ENCODE assay signal across 11 cellular contexts in the genomic region with DNA sequence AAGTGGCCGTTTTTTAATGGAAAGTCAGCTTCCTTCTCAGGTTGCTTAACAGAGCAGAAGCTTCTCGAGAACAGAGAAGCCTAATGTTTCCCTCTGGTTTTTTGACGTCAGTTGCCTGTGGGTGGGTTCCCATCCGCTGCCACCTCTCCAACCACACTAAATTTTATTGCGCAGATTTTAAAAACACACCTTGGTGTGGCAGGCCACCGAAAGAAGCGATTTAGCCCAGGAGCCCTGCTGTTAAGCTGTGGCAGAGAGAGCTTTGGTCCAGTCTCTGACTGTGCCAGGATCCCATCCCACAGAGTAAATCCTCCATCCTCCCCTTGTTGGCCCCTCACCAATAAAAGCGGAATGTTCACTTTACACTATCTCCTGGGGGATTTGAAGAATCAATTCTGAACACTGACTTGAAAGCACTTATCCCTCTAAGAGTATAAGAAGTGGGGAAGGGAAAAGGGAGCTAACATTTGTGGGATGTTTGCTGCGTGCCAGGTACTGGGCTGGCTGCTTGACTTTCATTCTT.
DNase-seq lines count a peak whose midpoint lies in the region; ATAC-seq and TF ChIP-seq lines count a peak whose summit lies in the region.
"Had no signal": no experiment of that assay in that cellular context is flagged by ENCODE, and none has a peak within 500 bp of the region (broad histone marks: within the 10 kb centered on the region; RNA-seq: fewer than 3 reads in every experiment).

No MANE protein-coding gene starts in this region.

- no peaks in the 10 kb centered on the region for H3K9me3 Mint-ChIP-seq in stimulated activated naive CD8-positive, alpha-beta T cell treated with anti-CD3 and anti-CD28 coated beads, Interleukin-15, amount 100 ng/mL, for 72 hours
- no peaks in the 10 kb centered on the region for H3K9me3 Mint-ChIP-seq in osteocyte (ENCODE audit: unreplicated experiment)
- H3K9me3 Mint-ChIP-seq in activated naive CD4-positive, alpha-beta T cell treated with anti-CD3 and anti-CD28 coated beads for 36 hours, result no peaks in the 10 kb centered on the region
- H3K9me3 Mint-ChIP-seq: neural crest cell had no signal

- H3K27me3 Mint-ChIP-seq in stimulated activated naive CD8-positive, alpha-beta T cell treated with anti-CD3 and anti-CD28 coated beads, Interleukin-15, amount 100 ng/mL, for 72 hours, result no peaks in the 10 kb centered on the region
- no peaks in the 10 kb centered on the region for H3K27me3 Mint-ChIP-seq in osteocyte (ENCODE audit: unreplicated experiment)
- no peaks in the 10 kb centered on the region for H3K27me3 Mint-ChIP-seq in activated naive CD4-positive, alpha-beta T cell treated with anti-CD3 and anti-CD28 coated beads for 36 hours (ENCODE audit: low read depth)

- CTCF ChIA-PET in activated naive CD4-positive, alpha-beta T cell treated with anti-CD3 and anti-CD28 coated beads for 36 hours (lab: Charles Lee), result interaction anchor here (1.1 kb wide), 1 partner anchor 32 kb away, joined by 3 read pairs; no protein-coding TSS in a partner anchor

- H3K4me3 ChIP-seq in fibroblast of villous mesenchyme (ENCODE audit: low read depth, low read length), result no peak overlapping the region

- H3K27ac Mint-ChIP-seq in stimulated activated naive CD8-positive, alpha-beta T cell treated with anti-CD3 and anti-CD28 coated beads, Interleukin-15, amount 100 ng/mL, for 72 hours, result no peak overlapping the region
- peak overlapping the region; percentile 88 for H3K27ac Mint-ChIP-seq in osteocyte (ENCODE audit: unreplicated experiment)
- H3K27ac Mint-ChIP-seq in activated naive CD4-positive, alpha-beta T cell treated with anti-CD3 and anti-CD28 coated beads for 36 hours, result no peak overlapping the region

- intact Hi-C loops in activated naive CD4-positive, alpha-beta T cell treated with anti-CD3 and anti-CD28 coated beads for 36 hours (cut with micrococcal nuclease), result no loop called here

- H3K4me3 Mint-ChIP-seq in stimulated activated naive CD8-positive, alpha-beta T cell treated with anti-CD3 and anti-CD28 coated beads, Interleukin-15, amount 100 ng/mL, for 72 hours, result no peak overlapping the region
- H3K4me3 Mint-ChIP-seq in osteocyte (ENCODE audit: unreplicated experiment), result peak overlapping the region; percentile 18
- H3K4me3 Mint-ChIP-seq in activated naive CD4-positive, alpha-beta T cell treated with anti-CD3 and anti-CD28 coated beads for 36 hours, result no peak overlapping the region

- TF ChIP-seq CTCF in fibroblast of villous mesenchyme (IDR thresholded peaks at IDR 0.05; ENCODE audit: insufficient read depth, low read depth, low read length), result no peak
- TF ChIP-seq CTCF in osteocyte (IDR thresholded peaks at IDR 0.05), result no peak

- H3K36me3 Mint-ChIP-seq in osteocyte (ENCODE audit: unreplicated experiment), result no peaks in the 10 kb centered on the region
- H3K36me3 Mint-ChIP-seq in activated naive CD4-positive, alpha-beta T cell treated with anti-CD3 and anti-CD28 coated beads for 36 hours (ENCODE audit: low read depth), result no peaks in the 10 kb centered on the region

- H3K4me1 Mint-ChIP-seq in stimulated activated naive CD8-positive, alpha-beta T cell treated with anti-CD3 and anti-CD28 coated beads, Interleukin-15, amount 100 ng/mL, for 72 hours, result peaks cover 22% of the 10 kb centered on the region
- H3K4me1 Mint-ChIP-seq in osteocyte (ENCODE audit: unreplicated experiment), result peaks cover 64% of the 10 kb centered on the region
- H3K4me1 Mint-ChIP-seq in activated naive CD4-positive, alpha-beta T cell treated with anti-CD3 and anti-CD28 coated beads for 36 hours (ENCODE audit: low read depth), result no peaks in the 10 kb centered on the region

- DNase-seq in stimulated activated naive CD8-positive, alpha-beta T cell treated with anti-CD3 and anti-CD28 coated beads, Interleukin-15, amount 100 ng/mL, for 72 hours, result peak in 1 of 2 donors; percentile 14
- no peak for DNase-seq in stimulated activated naive CD8-positive, alpha-beta T cell treated with anti-CD3 and anti-CD28 coated beads, Interleukin-15, Interleukin-2, amounts not matched to agents 100 U/mL and 50 U/mL, for 24 hours
- DNase-seq in fibroblast of villous mesenchyme (ENCODE audit: low read depth) (peak; percentile 75), osteocyte (ENCODE audit: extremely low spot score, unreplicated experiment) (peak; percentile 23), NCI-H446 treated with DMSO at 0.1 percent for 48 hours (lab: John Stamatoyannopoulos, UW) (no peak), NCI-H526 treated with DMSO at 0.1 percent for 48 hours (lab: John Stamatoyannopoulos, UW) (no peak)
- DNase-seq in activated naive CD4-positive, alpha-beta T cell treated with anti-CD3 and anti-CD28 coated beads for 36 hours, result no peak
- DNase-seq: activated gamma-delta T cell treated with Interleukin-2 at 50 U/mL for 16 hours, NCI-H2081 had no signal

- peak; percentile 62 for ATAC-seq in stimulated activated naive CD8-positive, alpha-beta T cell treated with anti-CD3 and anti-CD28 coated beads, Interleukin-15, amount 100 ng/mL, for 72 hours
- no peak for ATAC-seq in stimulated activated naive CD8-positive, alpha-beta T cell treated with anti-CD3 and anti-CD28 coated beads, Interleukin-15, Interleukin-2, amounts not matched to agents 100 U/mL and 50 U/mL, for 24 hours
- no peak for ATAC-seq in HG03045 (IDR thresholded peaks at IDR 0.05; ENCODE audit: unreplicated experiment)

Comparison
In these comparisons a context has a peak if more than half of its experiments do, and no peak if none do; other contexts are left out.
1. DNase-seq: peak in fibroblast of villous mesenchyme (single experiment) and osteocyte (single experiment); none in stimulated activated naive CD8-positive, alpha-beta T cell treated with anti-CD3 and anti-CD28 coated beads, Interleukin-15, Interleukin-2, amounts not matched to agents 100 U/mL and 50 U/mL, for 24 hours (single experiment), activated naive CD4-positive, alpha-beta T cell treated with anti-CD3 and anti-CD28 coated beads for 36 hours (single experiment), NCI-H446 treated with DMSO at 0.1 percent for 48 hours (single experiment) and NCI-H526 treated with DMSO at 0.1 percent for 48 hours (single experiment).